In the genomic region with DNA sequence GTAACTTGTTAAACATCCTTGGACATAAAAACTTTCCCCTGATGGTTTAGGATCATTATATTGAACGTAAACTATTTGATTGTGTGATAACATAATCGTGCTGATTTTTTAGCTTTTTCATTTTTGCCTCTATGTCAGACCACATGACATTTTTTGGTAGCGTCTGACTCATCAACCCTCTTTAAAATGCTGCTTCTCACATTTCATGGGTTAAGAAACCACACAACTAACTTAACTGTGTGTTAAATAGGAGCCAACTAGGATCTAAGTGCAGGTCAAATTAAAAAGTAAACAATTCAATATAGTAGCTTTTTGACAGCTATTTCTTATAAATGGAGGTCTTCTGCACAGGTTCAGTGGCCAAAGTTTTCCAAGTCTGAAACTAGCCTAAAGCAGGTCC, we compare ENCODE assay signal across 21 cellular contexts. TPM values are rescaled to one million over a fixed set of nuclear protein-coding genes. Genes with fewer than 3 reads are reported as not detected.
DNase-seq lines count a peak whose midpoint lies in the region; ATAC-seq, FAIRE-seq and TF ChIP-seq lines count a peak whose summit lies in the region.
"Had no signal": no experiment of that assay in that cellular context is flagged by ENCODE, and none has a peak within 500 bp of the region (broad histone marks: within the 10 kb centered on the region; RNA-seq: fewer than 3 reads in every experiment).

No MANE protein-coding gene starts in this region.

- ATAC-seq in GM18519 (IDR thresholded peaks at IDR 0.05; ENCODE audit: low FRiP score, unreplicated experiment) (no peak), left cardiac atrium (no peak), HG03095 (IDR thresholded peaks at IDR 0.05; ENCODE audit: unreplicated experiment) (no peak)
- ATAC-seq: left ventricle myocardium superior; naive thymus-derived CD4-positive, alpha-beta T cell; stimulated activated naive CD8-positive, alpha-beta T cell treated with anti-CD3 and anti-CD28 coated beads, Interleukin-15, Interleukin-2, amounts not matched to agents 100 U/mL and 50 U/mL, for 24 hours had no signal

- peaks cover 36% of the 10 kb centered on the region for H3K36me3 ChIP-seq in astrocyte (ENCODE audit: insufficient read depth, low read length)
- H3K36me3 ChIP-seq: uterus had no signal

- H3K4me2 ChIP-seq in astrocyte (ENCODE audit: low read length): no peak overlapping the region

- H3K36me3 Mint-ChIP-seq in astrocyte (ENCODE audit: low read depth, unreplicated experiment): peaks cover 11% of the 10 kb centered on the region

- H3K9me3 Mint-ChIP-seq in astrocyte (ENCODE audit: unreplicated experiment): no peaks in the 10 kb centered on the region
- H3K9me3 Mint-ChIP-seq: naive thymus-derived CD4-positive, alpha-beta T cell had no signal

- H3K4me3 ChIP-seq in AG10803 (ENCODE audit: low read length) (no peak overlapping the region), astrocyte (ENCODE audit: insufficient read depth, low read depth, low read length) (no peak overlapping the region), fibroblast of villous mesenchyme (ENCODE audit: low read depth, low read length) (no peak overlapping the region)
- H3K4me3 ChIP-seq: dorsolateral prefrontal cortex, uterus had no signal

- no peaks in the 10 kb centered on the region for H3K9me3 ChIP-seq in astrocyte (ENCODE audit: insufficient read depth, low read depth, low read length)
- H3K9me3 ChIP-seq: uterus had no signal

- no peak overlapping the region for H2AFZ ChIP-seq in astrocyte (ENCODE audit: low read depth, low read length)

- H3K27ac Mint-ChIP-seq in astrocyte (ENCODE audit: unreplicated experiment): no peak overlapping the region
- H3K27ac Mint-ChIP-seq: B cell, progenitor cell of endocrine pancreas had no signal

- peaks cover 46% of the 10 kb centered on the region for H3K79me2 ChIP-seq in astrocyte (ENCODE audit: insufficient read depth, low read length)

- peak; percentile 8 for DNase-seq in AG10803 (ENCODE audit: low read depth)
- DNase-seq in HT1080 (ENCODE audit: low read depth): peak; percentile 39
- peak; percentile 73 for DNase-seq in astrocyte (ENCODE audit: low read depth)
- DNase-seq in fibroblast of villous mesenchyme (ENCODE audit: low read depth): peak; percentile 68
- no peak for DNase-seq in islet precursor cell
- no peak for DNase-seq in left cardiac atrium
- DNase-seq: activated gamma-delta T cell; aorta; dorsolateral prefrontal cortex; KBM-7; left ventricle myocardium superior; naive thymus-derived CD4-positive, alpha-beta T cell; NCI-H446; stimulated activated CD4-positive, alpha-beta T cell treated with anti-CD3 and anti-CD28 coated beads, Interleukin-12 subunit alpha, Interleukin-12 subunit beta, amount 100 ng/mL, for 4 hours; stimulated activated naive CD8-positive, alpha-beta T cell treated with anti-CD3 and anti-CD28 coated beads, Interleukin-15, Interleukin-2, amounts not matched to agents 100 U/mL and 50 U/mL, for 24 hours; uterus had no signal

- FAIRE-seq in astrocyte (lab: Jason Lieb, UNC): no peak
- FAIRE-seq: GM19239 had no signal

- H3K27ac ChIP-seq in astrocyte (ENCODE audit: low read depth, low read length): no peak overlapping the region
- H3K27ac ChIP-seq: dorsolateral prefrontal cortex, uterus had no signal

- H3K4me1 ChIP-seq in astrocyte (ENCODE audit: insufficient read depth, low read length): peaks cover 3% of the 10 kb centered on the region
- H3K4me1 ChIP-seq: uterus had no signal

- peaks cover 22% of the 10 kb centered on the region for H4K20me1 ChIP-seq in astrocyte (ENCODE audit: insufficient read depth, low read length)

- peaks cover 15% of the 10 kb centered on the region for H3K4me1 Mint-ChIP-seq in astrocyte (ENCODE audit: low read depth, unreplicated experiment)

- no peak overlapping the region for H3K9ac ChIP-seq in astrocyte (ENCODE audit: low read length)

- H3K4me3 Mint-ChIP-seq in astrocyte (ENCODE audit: unreplicated experiment): no peak overlapping the region
- H3K4me3 Mint-ChIP-seq: B cell; naive thymus-derived CD4-positive, alpha-beta T cell had no signal

- no peaks in the 10 kb centered on the region for H3K27me3 ChIP-seq in astrocyte (ENCODE audit: insufficient read depth, low read length)
- H3K27me3 ChIP-seq: dorsolateral prefrontal cortex, uterus had no signal

- TF ChIP-seq CTCF in AG10803 (conservative IDR thresholded peaks at IDR 0.05; ENCODE audit: low read length) (no peak), astrocyte (IDR thresholded peaks at IDR 0.05; ENCODE audit: insufficient read depth, low read depth, low read length) (no peak), fibroblast of villous mesenchyme (IDR thresholded peaks at IDR 0.05; ENCODE audit: insufficient read depth, low read depth, low read length) (no peak)

- no peaks in the 10 kb centered on the region for H3K27me3 Mint-ChIP-seq in astrocyte (ENCODE audit: low read depth, unreplicated experiment)
- H3K27me3 Mint-ChIP-seq: B cell; naive thymus-derived CD4-positive, alpha-beta T cell; progenitor cell of endocrine pancreas had no signal

- intact Hi-C loops in left cardiac atrium (cut with DNase I): no loop called here

RNA-seq across cellular contexts. Expression of a gene that starts 9.8 kb away (rescaled TPM):
- total RNA-seq in HT1080 (2014; rRNA removed; shearing (Covaris generic)): 30.0 and 32.3 TPM in 2 replicates
- 77.0 and 84.4 TPM in 2 replicates for polyA plus RNA-seq in HT1080 (2015; cell fraction: cytosol; rRNA removed)
- polyA plus RNA-seq in HT1080 (2015; cell fraction: nucleus; rRNA removed): 68.5 and 89.0 TPM in 2 replicates
- total RNA-seq in astrocyte (43.9 and 45.5 TPM in 2 replicates), fibroblast of villous mesenchyme (23.5 and 42.3 TPM in 2 replicates), left cardiac atrium (10 to 100 TPM; 15.0 to 20.6 TPM)

Comparison
In these comparisons a context has a peak if more than half of its experiments do, and no peak if none do; other contexts are left out.
1. DNase-seq: peak in AG10803 (single experiment), HT1080 (single experiment), astrocyte (single experiment) and fibroblast of villous mesenchyme (single experiment); none in islet precursor cell (single experiment) and left cardiac atrium (single experiment).